Comparison of ENCODE assay signal across 8 cellular contexts in the genomic region with DNA sequence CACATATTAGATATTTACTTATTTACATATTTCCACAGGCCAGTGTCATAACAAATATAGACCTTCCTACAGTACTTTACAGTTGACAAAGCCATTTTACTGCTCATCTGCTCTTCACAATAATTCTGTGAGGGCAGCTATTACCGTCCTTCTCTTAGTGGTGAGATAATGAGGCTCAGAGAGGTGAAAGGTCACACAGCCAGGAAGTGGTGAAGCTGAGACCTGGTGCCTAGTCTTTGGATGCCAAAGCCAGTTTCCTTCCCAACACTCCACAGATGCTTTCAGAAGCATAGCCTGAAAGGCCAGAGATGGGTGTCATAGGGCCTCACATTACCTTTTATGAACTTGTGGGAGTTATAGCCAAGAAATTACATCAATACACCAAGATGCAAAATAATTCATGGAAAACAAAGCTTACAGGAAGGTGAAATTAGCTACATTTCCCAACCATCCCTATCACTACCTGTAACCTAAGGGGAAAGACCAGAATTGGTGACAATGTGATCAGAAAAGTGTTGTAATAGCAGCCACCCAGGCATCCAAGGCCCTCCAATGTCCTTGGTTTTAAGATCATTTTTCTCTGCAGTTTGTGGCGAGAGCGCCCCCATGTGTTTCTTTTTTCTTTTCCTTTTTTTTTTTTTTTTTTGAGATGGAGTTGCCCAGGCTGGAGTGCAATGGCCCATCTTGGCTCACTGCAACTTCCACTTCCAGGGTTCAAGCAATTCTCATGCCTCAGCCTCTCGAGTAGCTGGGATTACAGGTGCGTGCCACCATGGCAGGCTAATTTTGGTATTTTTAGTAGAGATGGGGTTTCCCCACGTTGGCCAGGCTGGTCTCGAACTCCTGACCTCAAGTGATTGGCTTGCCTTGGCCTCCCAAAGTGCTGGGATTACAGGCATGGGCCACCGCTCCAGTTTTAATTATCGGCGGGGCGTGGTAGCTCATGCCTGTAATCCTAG. TPM values are rescaled to one million over a fixed set of nuclear protein-coding genes. Genes with fewer than 3 reads are reported as not detected.
DNase-seq lines count a peak whose midpoint lies in the region; ATAC-seq, FAIRE-seq and TF ChIP-seq lines count a peak whose summit lies in the region.

No MANE protein-coding gene starts in this region.

- TF ChIP-seq CTCF in foreskin fibroblast (IDR thresholded peaks at IDR 0.05; ENCODE audit: low read depth, low read length), result peak; percentile 27

- peaks cover 11% of the 10 kb centered on the region for H3K27me3 Mint-ChIP-seq in CD4-positive, CD25-positive, alpha-beta regulatory T cell
- H3K27me3 Mint-ChIP-seq in activated T-cell treated with anti-CD3 and anti-CD28 coated beads, Interleukin-2, amount 50 U/mL, for 24 hours, result no peaks in the 10 kb centered on the region

- H3K4me1 Mint-ChIP-seq in CD4-positive, CD25-positive, alpha-beta regulatory T cell, result peaks cover 5 to 8% (median 7%) of the 10 kb centered on the region in 4 donors
- peaks cover 5% of the 10 kb centered on the region for H3K4me1 Mint-ChIP-seq in activated T-cell treated with anti-CD3 and anti-CD28 coated beads, Interleukin-2, amount 50 U/mL, for 24 hours (ENCODE audit: low read depth)

- no peaks in the 10 kb centered on the region for H3K9me3 Mint-ChIP-seq in CD4-positive, CD25-positive, alpha-beta regulatory T cell
- H3K9me3 Mint-ChIP-seq in activated T-cell treated with anti-CD3 and anti-CD28 coated beads, Interleukin-2, amount 50 U/mL, for 24 hours, result no peaks in the 10 kb centered on the region

- H3K27me3 ChIP-seq in CD4-positive, CD25-positive, alpha-beta regulatory T cell (ENCODE audit: control insufficient read depth, insufficient read depth, low read length), result no peaks in the 10 kb centered on the region
- no peaks in the 10 kb centered on the region for H3K27me3 ChIP-seq in SJCRH30

- peak; percentile 26 for FAIRE-seq in GM19239 (lab: Jason Lieb, UNC)

- H3K27ac ChIP-seq in CD4-positive, CD25-positive, alpha-beta regulatory T cell (ENCODE audit: insufficient read depth, low read length, poor library complexity, severe bottlenecking), result no peak overlapping the region
- no peak overlapping the region for H3K27ac ChIP-seq in SJCRH30

- H3K36me3 Mint-ChIP-seq in CD4-positive, CD25-positive, alpha-beta regulatory T cell, result no peaks in the 10 kb centered on the region
- no peaks in the 10 kb centered on the region for H3K36me3 Mint-ChIP-seq in activated T-cell treated with anti-CD3 and anti-CD28 coated beads, Interleukin-2, amount 50 U/mL, for 24 hours (ENCODE audit: low read depth)

- DNase-seq in CD4-positive, CD25-positive, alpha-beta regulatory T cell, result peak in 2 of 3 donors; percentile 8 to 52
- DNase-seq in GM19239 (ENCODE audit: insufficient read length, low spot score) (no peak), SJCRH30 (peak; percentile 35 to 77), foreskin fibroblast (peak in 1 of 2 donors; percentile 28), islet precursor cell (no peak), T-helper 9 cell (no peak)
- no peak for DNase-seq in activated T-cell treated with anti-CD3 and anti-CD28 coated beads, Interleukin-2, amount 50 U/mL, for 24 hours

- peak overlapping the region in 1 of 3 donors; percentile 37 for H3K27ac Mint-ChIP-seq in CD4-positive, CD25-positive, alpha-beta regulatory T cell
- H3K27ac Mint-ChIP-seq in activated T-cell treated with anti-CD3 and anti-CD28 coated beads, Interleukin-2, amount 50 U/mL, for 24 hours, result no peak overlapping the region

- no peaks in the 10 kb centered on the region for H3K4me1 ChIP-seq in CD4-positive, CD25-positive, alpha-beta regulatory T cell (ENCODE audit: control insufficient read depth, insufficient read depth, low read length, poor library complexity, severe bottlenecking)
- peaks cover 6% of the 10 kb centered on the region for H3K4me1 ChIP-seq in SJCRH30

- H3K9me3 ChIP-seq in CD4-positive, CD25-positive, alpha-beta regulatory T cell (ENCODE audit: control insufficient read depth in 2 of 2, low read length in 2 of 2), result no peaks in the 10 kb centered on the region
- no peaks in the 10 kb centered on the region for H3K9me3 ChIP-seq in SJCRH30 (replicated peaks)

- no peak overlapping the region for H3K4me3 ChIP-seq in CD4-positive, CD25-positive, alpha-beta regulatory T cell (ENCODE audit: low read depth, low read length)
- H3K4me3 ChIP-seq in SJCRH30 (no peak overlapping the region), foreskin fibroblast (ENCODE audit: low read depth in 1 of 2, low read length in 2 of 2) (no peak overlapping the region)

- ATAC-seq in CD4-positive, CD25-positive, alpha-beta regulatory T cell (ENCODE audit: low read depth in 2 of 2), result no peak
- ATAC-seq in GM19023 (IDR thresholded peaks at IDR 0.05; ENCODE audit: unreplicated experiment), result no peak

- H3K4me3 Mint-ChIP-seq in CD4-positive, CD25-positive, alpha-beta regulatory T cell, result no peak overlapping the region
- no peak overlapping the region for H3K4me3 Mint-ChIP-seq in activated T-cell treated with anti-CD3 and anti-CD28 coated beads, Interleukin-2, amount 50 U/mL, for 24 hours

- no peaks in the 10 kb centered on the region for H3K36me3 ChIP-seq in CD4-positive, CD25-positive, alpha-beta regulatory T cell (ENCODE audit: control insufficient read depth, insufficient read depth, low read length)
- no peaks in the 10 kb centered on the region for H3K36me3 ChIP-seq in SJCRH30

RNA-seq across cellular contexts. Expression of a gene that starts 26.5 kb away (rescaled TPM):
- total RNA-seq in CD4-positive, CD25-positive, alpha-beta regulatory T cell, result 1,395 TPM
- polyA plus RNA-seq in CD4-positive, CD25-positive, alpha-beta regulatory T cell, result 1,000 to 10,000 TPM; 1,256 to 1,673 (median 1,465) TPM
- total RNA-seq in SJCRH30 (2014; rRNA removed; shearing (Covaris generic)), result 3,637 and 3,779 TPM in 2 replicates

Comparison
In these comparisons a context has a peak if more than half of its experiments do, and no peak if none do; other contexts are left out.
1. DNase-seq: peak in CD4-positive, CD25-positive, alpha-beta regulatory T cell (2 of 3) and SJCRH30 (2 of 2); none in GM19239 (single experiment), islet precursor cell (single experiment), activated T-cell treated with anti-CD3 and anti-CD28 coated beads, Interleukin-2, amount 50 U/mL, for 24 hours (single experiment) and T-helper 9 cell (single experiment).